13 cellular contexts compared by ENCODE assay signal in the genomic region with DNA sequence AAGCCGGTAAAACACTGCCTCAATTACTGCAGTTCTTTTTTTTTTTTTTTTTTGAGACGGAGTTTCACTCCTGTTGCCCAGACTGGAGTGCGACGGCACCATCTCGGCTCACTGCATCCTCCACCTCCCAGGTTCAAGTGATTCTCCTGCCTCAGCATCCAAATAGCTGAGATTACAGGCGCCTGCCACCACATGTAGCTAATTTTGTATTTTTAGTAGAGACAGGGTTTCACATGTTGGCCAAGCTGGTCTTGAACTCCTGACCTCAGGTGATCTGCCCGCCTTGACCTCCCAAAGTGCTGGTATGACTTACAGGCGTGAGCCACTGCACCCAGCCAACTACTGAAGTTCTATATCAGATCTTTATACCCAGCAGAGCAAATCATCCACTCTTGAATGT. TPM values are rescaled to one million over a fixed set of nuclear protein-coding genes. Genes with fewer than 3 reads are reported as not detected.
"Had no signal": no experiment of that assay in that cellular context is flagged by ENCODE, and none has a peak within 500 bp of the region (broad histone marks: within the 10 kb centered on the region; RNA-seq: fewer than 3 reads in every experiment).

No MANE protein-coding gene starts in this region.

RNA-seq across cellular contexts. Expression of a gene that starts 7.8 kb away (rescaled TPM):
- total RNA-seq: myocyte had no signal
- polyA plus RNA-seq: neural cell had no signal

RNA-seq across cellular contexts. Expression of a gene that starts 30.5 kb away (rescaled TPM):
- total RNA-seq: mesothelial cell of epicardium, myocyte had no signal
- polyA plus RNA-seq: neural cell had no signal

RNA-seq across cellular contexts. Expression of a gene that starts 39.6 kb away (rescaled TPM):
- total RNA-seq: heart right ventricle, left cardiac atrium, left lobe of liver, myocyte, right cardiac atrium, subcutaneous adipose tissue, suprapubic skin, thoracic aorta, ureter had no signal
- polyA plus RNA-seq: heart right ventricle, keratinocyte, liver, neural cell, right cardiac atrium had no signal
